ENCODE assay signal across 13 cellular contexts in genomic region chr7:101678138-101678479, GRCh38. TPM values are rescaled to one million over a fixed set of nuclear protein-coding genes. Genes with fewer than 3 reads are reported as not detected.
DNase-seq lines count a peak whose midpoint lies in the region; ATAC-seq, FAIRE-seq and TF ChIP-seq lines count a peak whose summit lies in the region.
"Had no signal": no experiment of that assay in that cellular context is flagged by ENCODE, and none has a peak within 500 bp of the region (broad histone marks: within the 10 kb centered on the region; RNA-seq: fewer than 3 reads in every experiment).

No MANE protein-coding gene starts in this region.

- no peak for TF ChIP-seq RAD21 in HCT116 (IDR thresholded peaks at IDR 0.05; ENCODE audit: low read depth)

- H3K4me1 Mint-ChIP-seq in astrocyte (ENCODE audit: low read depth, unreplicated experiment) (peaks cover 17% of the 10 kb centered on the region), glutamatergic neuron (ENCODE audit: low read depth, unreplicated experiment) (no peaks in the 10 kb centered on the region)
- H3K4me1 Mint-ChIP-seq: CD8-positive, alpha-beta memory T cell had no signal

- H3K4me2 ChIP-seq in HCT116 (ENCODE audit: low read length), result peak overlapping the region; percentile 35
- peak overlapping the region; percentile 28 for H3K4me2 ChIP-seq in astrocyte (ENCODE audit: low read length)
- H3K4me2 ChIP-seq: A549 had no signal

- H4K20me1 ChIP-seq in HCT116 (ENCODE audit: insufficient read depth), result no peaks in the 10 kb centered on the region
- H4K20me1 ChIP-seq in astrocyte (ENCODE audit: insufficient read depth, low read length), result no peaks in the 10 kb centered on the region

- intact Hi-C loops in HCT116 (cut with micrococcal nuclease), result no loop called here
- intact Hi-C loops in lower lobe of right lung (cut with DNase I), result no loop called here

- CTCF ChIA-PET in HCT116 (lab: Charles Lee), result no interaction called here

- no peak overlapping the region for H3K9ac ChIP-seq in HCT116 (ENCODE audit: low read length)
- H3K9ac ChIP-seq in astrocyte (ENCODE audit: low read length), result no peak overlapping the region

- FAIRE-seq in astrocyte (lab: Jason Lieb, UNC), result no peak
- FAIRE-seq: A549 had no signal

- no peak for TF ChIP-seq POLR2A in HCT116 (IDR thresholded peaks at IDR 0.05; ENCODE audit: borderline replicate concordance, extremely low read depth, insufficient read depth, insufficient read length)

- H3K9me3 ChIP-seq in HCT116 (ENCODE audit: control insufficient read depth in 1 of 2, insufficient read depth in 1 of 2, low read depth in 1 of 2, low read length in 2 of 2) (peaks cover 0 to 3% of the 10 kb centered on the region in 2 experiments; a peak in 1 of 4 replicates), astrocyte (ENCODE audit: insufficient read depth, low read depth, low read length) (no peaks in the 10 kb centered on the region), lower lobe of right lung (no peaks in the 10 kb centered on the region)
- H3K9me3 ChIP-seq: Caco-2 had no signal

- TF ChIP-seq CTCF in HCT116 (IDR thresholded peaks at IDR 0.05 in 2 of 3, conservative IDR thresholded peaks at IDR 0.05 in 1 of 3; ENCODE audit: borderline replicate concordance in 1 of 3, insufficient read depth in 1 of 3, low read depth in 2 of 3, low read length in 2 of 3) (no peak), astrocyte (IDR thresholded peaks at IDR 0.05; ENCODE audit: insufficient read depth, low read depth, low read length) (no peak), glutamatergic neuron (IDR thresholded peaks at IDR 0.05; ENCODE audit: partially characterized antibody, unreplicated experiment) (no peak), lower lobe of right lung (IDR thresholded peaks at IDR 0.05) (no peak)

- H2AFZ ChIP-seq in HCT116 (ENCODE audit: low read depth, low read length, poor library complexity, severe bottlenecking) (no peak overlapping the region), astrocyte (ENCODE audit: low read depth, low read length) (no peak overlapping the region)

- H3K9me3 Mint-ChIP-seq in astrocyte (ENCODE audit: unreplicated experiment) (no peaks in the 10 kb centered on the region), glutamatergic neuron (ENCODE audit: unreplicated experiment) (no peaks in the 10 kb centered on the region)

- H3K79me2 ChIP-seq in HCT116 (ENCODE audit: insufficient read depth, low read length), result no peaks in the 10 kb centered on the region
- H3K79me2 ChIP-seq in astrocyte (ENCODE audit: insufficient read depth, low read length), result no peaks in the 10 kb centered on the region

- ATAC-seq in HCT116 (no peak), HG03095 (IDR thresholded peaks at IDR 0.05; ENCODE audit: unreplicated experiment) (no peak), lower lobe of right lung (no peak), HG03159 (IDR thresholded peaks at IDR 0.05; ENCODE audit: unreplicated experiment) (no peak)
- ATAC-seq: A549 had no signal

- POLR2A ChIA-PET in HCT116 (lab: Charles Lee), result no interaction called here

- H3K36me3 ChIP-seq in HCT116 (ENCODE audit: control insufficient read depth in 1 of 2, insufficient read depth in 2 of 2, low read length in 2 of 2) (no peaks in the 10 kb centered on the region), astrocyte (ENCODE audit: insufficient read depth, low read length) (no peaks in the 10 kb centered on the region), lower lobe of right lung (no peaks in the 10 kb centered on the region)

- H3K4me3 ChIP-seq in HCT116 (replicated peaks in 1 of 2; ENCODE audit: low read depth in 1 of 2, low read length in 2 of 2) (no peak overlapping the region), astrocyte (ENCODE audit: insufficient read depth, low read depth, low read length) (no peak overlapping the region), lower lobe of right lung (no peak overlapping the region)
- H3K4me3 ChIP-seq: A549 had no signal

- BruUV-seq in HCT116 (replicated peaks; lab: Mats Ljungman, UMichigan), result no TSS peak

- H3K4me3 Mint-ChIP-seq in astrocyte (ENCODE audit: unreplicated experiment) (no peak overlapping the region), glutamatergic neuron (ENCODE audit: unreplicated experiment) (no peak overlapping the region)
- H3K4me3 Mint-ChIP-seq: CD8-positive, alpha-beta memory T cell had no signal

- H3K27ac ChIP-seq in HCT116 (ENCODE audit: low read depth, low read length), result no peak overlapping the region
- H3K27ac ChIP-seq in astrocyte (ENCODE audit: low read depth, low read length), result peak overlapping the region; percentile 32
- H3K27ac ChIP-seq in lower lobe of right lung, result no peak overlapping the region
- H3K27ac ChIP-seq: HL-60 had no signal

- RAD21 ChIA-PET in HCT116 (lab: Charles Lee; ENCODE audit: low non-redundant PET in 1 of 2, low total read pairs in 2 of 2, uncharacterized antibody in 2 of 2, unreplicated experiment in 2 of 2), result no interaction called here

- H3K27me3 ChIP-seq in HCT116 (ENCODE audit: insufficient read depth, low read length) (no peaks in the 10 kb centered on the region), astrocyte (ENCODE audit: insufficient read depth, low read length) (no peaks in the 10 kb centered on the region), lower lobe of right lung (ENCODE audit: low read depth) (no peaks in the 10 kb centered on the region)

- DNase-seq in HCT116 (ENCODE audit: low read depth, low spot score) (no peak), astrocyte (ENCODE audit: low read depth) (no peak), glutamatergic neuron (no peak), lower lobe of right lung (no peak)
- DNase-seq: Caco-2; CD8-positive, alpha-beta memory T cell; GF-D8; KBM-7 had no signal

- H3K27ac Mint-ChIP-seq in astrocyte (ENCODE audit: unreplicated experiment), result no peak overlapping the region
- peak overlapping the region; percentile 33 for H3K27ac Mint-ChIP-seq in glutamatergic neuron (ENCODE audit: unreplicated experiment)

- peaks cover 12 to 20% of the 10 kb centered on the region in 2 experiments for H3K4me1 ChIP-seq in HCT116 (ENCODE audit: control insufficient read depth in 1 of 2, insufficient read depth in 2 of 2, low read length in 2 of 2)
- H3K4me1 ChIP-seq in astrocyte (ENCODE audit: insufficient read depth, low read length), result peaks cover 30% of the 10 kb centered on the region
- no peaks in the 10 kb centered on the region for H3K4me1 ChIP-seq in lower lobe of right lung
- H3K4me1 ChIP-seq: Caco-2 had no signal

- no peaks in the 10 kb centered on the region for H3K36me3 Mint-ChIP-seq in astrocyte (ENCODE audit: low read depth, unreplicated experiment)
- no peaks in the 10 kb centered on the region for H3K36me3 Mint-ChIP-seq in glutamatergic neuron (ENCODE audit: unreplicated experiment)
- H3K36me3 Mint-ChIP-seq: CD8-positive, alpha-beta memory T cell had no signal

- H3K9me2 ChIP-seq in HCT116 (ENCODE audit: insufficient read depth), result no peaks in the 10 kb centered on the region

- H3K27me3 Mint-ChIP-seq in astrocyte (ENCODE audit: low read depth, unreplicated experiment), result no peaks in the 10 kb centered on the region
- no peaks in the 10 kb centered on the region for H3K27me3 Mint-ChIP-seq in glutamatergic neuron (ENCODE audit: unreplicated experiment)

TF ChIP-seq in HCT116, 20 proteins besides CTCF, POLR2A, EP300 and RAD21 (continues in another document):
- TF ChIP-seq YY1 (IDR thresholded peaks at IDR 0.05; ENCODE audit: extremely low read depth, insufficient replicate concordance, low read depth, low read length) (no peak), MAX (IDR thresholded peaks at IDR 0.05) (no peak), CEBPB (IDR thresholded peaks at IDR 0.05; ENCODE audit: low read depth) (no peak), EZH2phosphoT487 (IDR thresholded peaks at IDR 0.05; ENCODE audit: borderline replicate concordance) (no peak), SIN3A (IDR thresholded peaks at IDR 0.05; ENCODE audit: low read depth) (no peak), POLR2AphosphoS5 (IDR thresholded peaks at IDR 0.05; ENCODE audit: low read depth, low read length) (no peak), SP1 (IDR thresholded peaks at IDR 0.05; ENCODE audit: low read depth) (no peak), CBX3 (IDR thresholded peaks at IDR 0.05; ENCODE audit: low read depth) (no peak), EZH2 (IDR thresholded peaks at IDR 0.05) (no peak), EGR1 (IDR thresholded peaks at IDR 0.05; ENCODE audit: low read depth) (no peak), FOSL1 (IDR thresholded peaks at IDR 0.05; ENCODE audit: low read depth) (no peak), TCF7L2 (IDR thresholded peaks at IDR 0.05; ENCODE audit: borderline replicate concordance, extremely low read depth, insufficient read depth, insufficient read length) (no peak)
- TF ChIP-seq, protein P1, sequence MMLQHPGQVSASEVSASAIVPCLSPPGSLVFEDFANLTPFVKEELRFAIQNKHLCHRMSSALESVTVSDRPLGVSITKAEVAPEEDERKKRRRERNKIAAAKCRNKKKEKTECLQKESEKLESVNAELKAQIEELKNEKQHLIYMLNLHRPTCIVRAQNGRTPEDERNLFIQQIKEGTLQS (IDR thresholded peaks at IDR 0.05), result no peak

RNA-seq across cellular contexts. Expression of gene MYL10, which starts 49.0 kb away (rescaled TPM):
- total RNA-seq in HCT116 (2021; ENCODE audit: unreplicated experiment), result not detected
- not detected in 2 replicates for polyA plus RNA-seq in HCT116 (2012)
- 0.73 and 2.8 TPM in 2 replicates for total RNA-seq in astrocyte
- total RNA-seq in glutamatergic neuron (ENCODE audit: unreplicated experiment), result not detected
- total RNA-seq in lower lobe of right lung, result not detected
- total RNA-seq: Caco-2; CD8-positive, alpha-beta memory T cell; H4 had no signal
- polyA plus RNA-seq: A549; CD8-positive, alpha-beta memory T cell had no signal
